ENCODE assay signal across 14 cellular contexts in the genomic region with DNA sequence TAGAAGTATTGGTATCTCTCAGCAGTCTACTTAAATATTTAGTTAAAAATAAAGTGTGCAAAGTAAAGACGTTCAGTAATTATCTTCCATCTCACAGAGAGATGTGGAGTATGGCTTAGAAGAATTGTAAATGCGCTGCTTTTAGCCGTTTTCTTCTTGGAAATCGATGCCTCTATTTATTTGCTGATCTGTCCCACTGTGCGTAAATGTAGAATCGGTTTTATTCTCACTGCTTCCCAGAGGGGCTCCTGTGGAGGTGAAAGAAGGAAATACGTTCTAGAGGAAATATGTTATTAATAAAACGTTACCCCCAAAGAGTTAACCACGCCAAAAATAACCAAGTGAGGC. TPM values are rescaled to one million over a fixed set of nuclear protein-coding genes. Genes with fewer than 3 reads are reported as not detected.
DNase-seq lines count a peak whose midpoint lies in the region; FAIRE-seq and TF ChIP-seq lines count a peak whose summit lies in the region.
"Had no signal": no experiment of that assay in that cellular context is flagged by ENCODE, and none has a peak within 500 bp of the region (broad histone marks: within the 10 kb centered on the region; RNA-seq: fewer than 3 reads in every experiment).

No MANE protein-coding gene starts in this region.

- no peak overlapping the region for H2AFZ ChIP-seq in astrocyte (ENCODE audit: low read depth, low read length)

- CTCF ChIA-PET in activated naive CD4-positive, alpha-beta T cell treated with anti-CD3 and anti-CD28 coated beads for 36 hours (lab: Charles Lee), result interaction anchor here (0.6 to 1.9 kb wide), 3 partner anchors 40 to 215 kb away, joined by 3 to 6 read pairs (median 3); no protein-coding TSS in a partner anchor

- peak overlapping the region; percentile 87 for H3K9ac ChIP-seq in astrocyte (ENCODE audit: low read length)
- H3K9ac ChIP-seq in iPS-20b (ENCODE audit: low read depth, low read length), result no peak overlapping the region

- 66% methylated on average over 9 of the region's 9 CpGs for WGBS in suprapubic skin

- no peaks in the 10 kb centered on the region for H3K27me3 ChIP-seq in astrocyte (ENCODE audit: insufficient read depth, low read length)
- H3K27me3 ChIP-seq in iPS-20b (ENCODE audit: insufficient read depth, low read length), result peaks cover 71% of the 10 kb centered on the region
- peaks cover 3% of the 10 kb centered on the region for H3K27me3 ChIP-seq in suprapubic skin
- H3K27me3 ChIP-seq in MG63, result peaks cover 4% of the 10 kb centered on the region; the same call in 1 of the 2 replicates

- no peak for DNase-seq in activated naive CD4-positive, alpha-beta T cell treated with anti-CD3 and anti-CD28 coated beads for 36 hours
- no peak for DNase-seq in activated naive CD4-positive, alpha-beta T cell (lab: John Stamatoyannopoulos, UW)
- DNase-seq in astrocyte (ENCODE audit: low read depth) (no peak), suprapubic skin (ENCODE audit: low spot score in 2 of 2) (no peak), MG63 (no peak), cortex of kidney (lab: John Stamatoyannopoulos, UW) (no peak), GOT3 (lab: John Stamatoyannopoulos, UW) (no peak)
- DNase-seq: AML-193; natural killer cell; stimulated activated CD4-positive, alpha-beta T cell treated with anti-CD3 and anti-CD28 coated beads, Interleukin-2, amount 100 ng/mL, for 24 hours; stimulated activated naive CD4-positive, alpha-beta T cell treated with Interleukin-2 at 50 U/mL for 16 hours had no signal

- no peak for TF ChIP-seq POLR2A in suprapubic skin (IDR thresholded peaks at IDR 0.05)

- peaks cover 15% of the 10 kb centered on the region for H3K27me3 Mint-ChIP-seq in activated naive CD4-positive, alpha-beta T cell treated with anti-CD3 and anti-CD28 coated beads for 36 hours (ENCODE audit: low read depth)
- peaks cover 26% of the 10 kb centered on the region for H3K27me3 Mint-ChIP-seq in astrocyte (ENCODE audit: low read depth, unreplicated experiment)

- H3K9me3 ChIP-seq in astrocyte (ENCODE audit: insufficient read depth, low read depth, low read length) (no peaks in the 10 kb centered on the region), iPS-20b (ENCODE audit: insufficient read depth, low read depth, low read length) (no peaks in the 10 kb centered on the region), suprapubic skin (no peaks in the 10 kb centered on the region), MG63 (no peaks in the 10 kb centered on the region)

- H3K4me1 ChIP-seq in astrocyte (ENCODE audit: insufficient read depth, low read length), result peaks cover 22% of the 10 kb centered on the region
- H3K4me1 ChIP-seq in iPS-20b (ENCODE audit: insufficient read depth, low read length), result peaks cover 10% of the 10 kb centered on the region; the same call in 1 of the 2 replicates
- H3K4me1 ChIP-seq in suprapubic skin, result peaks cover 38% of the 10 kb centered on the region

- no peak for TF ChIP-seq EP300 in suprapubic skin (IDR thresholded peaks at IDR 0.05)

- peak overlapping the region; percentile 94 for H3K4me2 ChIP-seq in astrocyte (ENCODE audit: low read length)

- no peaks in the 10 kb centered on the region for H3K36me3 ChIP-seq in astrocyte (ENCODE audit: insufficient read depth, low read length)
- H3K36me3 ChIP-seq in iPS-20b (ENCODE audit: insufficient read depth, low read depth, low read length), result no peaks in the 10 kb centered on the region
- no peaks in the 10 kb centered on the region for H3K36me3 ChIP-seq in suprapubic skin
- no peaks in the 10 kb centered on the region for H3K36me3 ChIP-seq in MG63

- FAIRE-seq in astrocyte (lab: Jason Lieb, UNC), result no peak
- FAIRE-seq: GM18507, RCC 7860 had no signal

- TF ChIP-seq CTCF in astrocyte (IDR thresholded peaks at IDR 0.05; ENCODE audit: insufficient read depth, low read depth, low read length), result no peak
- no peak for TF ChIP-seq CTCF in suprapubic skin (IDR thresholded peaks at IDR 0.05)

- H3K9me3 Mint-ChIP-seq in activated naive CD4-positive, alpha-beta T cell treated with anti-CD3 and anti-CD28 coated beads for 36 hours, result no peaks in the 10 kb centered on the region
- H3K9me3 Mint-ChIP-seq in astrocyte (ENCODE audit: unreplicated experiment), result no peaks in the 10 kb centered on the region
- H3K9me3 Mint-ChIP-seq: natural killer cell had no signal

- H3K36me3 Mint-ChIP-seq in activated naive CD4-positive, alpha-beta T cell treated with anti-CD3 and anti-CD28 coated beads for 36 hours (ENCODE audit: low read depth), result no peaks in the 10 kb centered on the region
- H3K36me3 Mint-ChIP-seq in astrocyte (ENCODE audit: low read depth, unreplicated experiment), result peaks cover 4% of the 10 kb centered on the region
- H3K36me3 Mint-ChIP-seq: natural killer cell had no signal

- H3K4me1 Mint-ChIP-seq in activated naive CD4-positive, alpha-beta T cell treated with anti-CD3 and anti-CD28 coated beads for 36 hours (ENCODE audit: low read depth), result peaks cover 15% of the 10 kb centered on the region
- H3K4me1 Mint-ChIP-seq in astrocyte (ENCODE audit: low read depth, unreplicated experiment), result peaks cover 9% of the 10 kb centered on the region

- peaks cover 38% of the 10 kb centered on the region for H3K79me2 ChIP-seq in astrocyte (ENCODE audit: insufficient read depth, low read length)

- intact Hi-C loops in activated naive CD4-positive, alpha-beta T cell treated with anti-CD3 and anti-CD28 coated beads for 36 hours (cut with micrococcal nuclease), result loop anchor here (1.0 to 5.0 kb wide), 2 partner anchors 180 to 215 kb away; a partner anchor contains a TSS

- peak overlapping the region; percentile 47 for H3K4me3 Mint-ChIP-seq in activated naive CD4-positive, alpha-beta T cell treated with anti-CD3 and anti-CD28 coated beads for 36 hours
- H3K4me3 Mint-ChIP-seq in astrocyte (ENCODE audit: unreplicated experiment), result peak overlapping the region; percentile 85
- H3K4me3 Mint-ChIP-seq: natural killer cell had no signal

- peaks cover 34% of the 10 kb centered on the region for H4K20me1 ChIP-seq in astrocyte (ENCODE audit: insufficient read depth, low read length)

- H3K4me3 ChIP-seq in astrocyte (ENCODE audit: insufficient read depth, low read depth, low read length) (peak overlapping the region; percentile 59), iPS-20b (ENCODE audit: low read length) (0 out of 2 replicates have a peak overlapping the region, but pooled peaks have one; percentile 65), suprapubic skin (peak overlapping the region; percentile 69), MG63 (no peak overlapping the region)

- no peak overlapping the region for H3K27ac Mint-ChIP-seq in activated naive CD4-positive, alpha-beta T cell treated with anti-CD3 and anti-CD28 coated beads for 36 hours
- no peak overlapping the region for H3K27ac Mint-ChIP-seq in astrocyte (ENCODE audit: unreplicated experiment)
- H3K27ac Mint-ChIP-seq: natural killer cell had no signal

- no peak overlapping the region for H3K27ac ChIP-seq in astrocyte (ENCODE audit: low read depth, low read length)
- H3K27ac ChIP-seq in iPS-20b (ENCODE audit: low read length), result no peak overlapping the region
- H3K27ac ChIP-seq in suprapubic skin, result no peak overlapping the region

RNA-seq across cellular contexts. Expression of a gene that starts 1.9 kb away (rescaled TPM):
- total RNA-seq in activated naive CD4-positive, alpha-beta T cell treated with anti-CD3 and anti-CD28 coated beads for 36 hours, result 1 to 10 TPM; 5.8 to 5.9 TPM
- total RNA-seq in astrocyte (5.5 and 5.8 TPM in 2 replicates), suprapubic skin (10 to 100 TPM; 46.5 to 90.1 (median 62.9) TPM)
- total RNA-seq in MG63 (2014; rRNA removed; shearing (Covaris generic); ENCODE audit: low replicate concordance), result 0.07 and 0.16 TPM in 2 replicates
- total RNA-seq: natural killer cell had no signal
